ENCODE assay signal across 22 cellular contexts in genomic region chr7:746074-747061, GRCh38. TPM values are rescaled to one million over a fixed set of nuclear protein-coding genes. Genes with fewer than 3 reads are reported as not detected.
A peak's percentile ranks its signal among the peaks of the same experiment; 100 is the strongest.
DNase-seq lines count a peak whose midpoint lies in the region; ATAC-seq, FAIRE-seq and TF ChIP-seq lines count a peak whose summit lies in the region.
"Had no signal": no experiment of that assay in that cellular context is flagged by ENCODE, and none has a peak within 500 bp of the region (broad histone marks: within the 10 kb centered on the region; RNA-seq: fewer than 3 reads in every experiment).

No MANE protein-coding gene starts in this region.

- H3K27ac ChIP-seq in ovary = no peak overlapping the region
- H3K27ac ChIP-seq in effector memory CD4-positive, alpha-beta T cell (ENCODE audit: insufficient read depth, low read length, poor library complexity, severe bottlenecking) = no peak overlapping the region
- H3K27ac ChIP-seq: right lobe of liver, tibial artery had no signal

- peak; percentile 7 for ATAC-seq in left ventricle myocardium superior
- ATAC-seq: activated T-cell treated with anti-CD3 and anti-CD28 coated beads, Interleukin-2, amount 50 U/mL, for 4 hours had no signal

- H3K9me3 ChIP-seq in ovary = no peaks in the 10 kb centered on the region
- no peaks in the 10 kb centered on the region for H3K9me3 ChIP-seq in effector memory CD4-positive, alpha-beta T cell (ENCODE audit: control insufficient read depth, low read length)
- H3K9me3 ChIP-seq: right lobe of liver, tibial artery had no signal

- H3K4me1 ChIP-seq in ovary (ENCODE audit: insufficient read depth) = no peaks in the 10 kb centered on the region
- H3K4me1 ChIP-seq in effector memory CD4-positive, alpha-beta T cell (ENCODE audit: control insufficient read depth, insufficient read depth, low read length, poor library complexity, severe bottlenecking) = no peaks in the 10 kb centered on the region
- H3K4me1 ChIP-seq: right lobe of liver had no signal

- no peak overlapping the region for H3K4me3 ChIP-seq in H7 (ENCODE audit: insufficient read depth, low read depth, low read length)
- H3K4me3 ChIP-seq in ovary = no peak overlapping the region
- H3K4me3 ChIP-seq in effector memory CD4-positive, alpha-beta T cell (ENCODE audit: insufficient read depth, low read depth, low read length, poor library complexity, severe bottlenecking) = no peak overlapping the region
- H3K4me3 ChIP-seq: right lobe of liver, tibial artery had no signal

- no peak for FAIRE-seq in RCC 7860 (lab: Jason Lieb, UNC)
- FAIRE-seq: frontal cortex, H1 had no signal

- H3K36me3 ChIP-seq in H7 (replicated peaks; ENCODE audit: control insufficient read depth, insufficient read depth, low read length) (peaks cover 4% of the 10 kb centered on the region), ovary (no peaks in the 10 kb centered on the region)
- H3K36me3 ChIP-seq in effector memory CD4-positive, alpha-beta T cell (ENCODE audit: control insufficient read depth, insufficient read depth, low read length) = peaks cover 9% of the 10 kb centered on the region
- H3K36me3 ChIP-seq: right lobe of liver had no signal

- H3K27me3 ChIP-seq in H7 (ENCODE audit: control insufficient read depth, insufficient read depth, low read length) (no peaks in the 10 kb centered on the region), ovary (no peaks in the 10 kb centered on the region)
- H3K27me3 ChIP-seq in effector memory CD4-positive, alpha-beta T cell (replicated peaks; ENCODE audit: control insufficient read depth, insufficient read depth, low read length, poor library complexity, severe bottlenecking) = no peaks in the 10 kb centered on the region
- H3K27me3 ChIP-seq: right lobe of liver, tibial artery had no signal

- 89 to 94% (median 91%) methylated on average over 39 to 41 of the region's 41 CpGs for WGBS in ovary, 3 donors

- TF ChIP-seq POLR2A in ovary (IDR thresholded peaks at IDR 0.05) = no peak

- DNase-seq in H7 (peak; percentile 57), cerebellar cortex (ENCODE audit: low spot score) (peak; percentile 81), left ventricle myocardium superior (no peak), ovary (peak in 4 of 5 donors; percentile 6 to 30 (median 14)), RCC 7860 (ENCODE audit: low spot score) (no peak), COR-L47 (lab: John Stamatoyannopoulos, UW) (no peak)
- no peak for DNase-seq in effector memory CD4-positive, alpha-beta T cell
- DNase-seq in NK-92 treated with Interleukin-12 subunit alpha and Interleukin-12 subunit beta, amount 100 ng/mL, for 24 hours (lab: John Stamatoyannopoulos, UW) = no peak
- DNase-seq: activated CD4-positive, alpha-beta T cell treated with anti-CD3 and anti-CD28 coated beads, Interleukin-2, amount 50 U/mL, for 1 hour; activated T-cell treated with anti-CD3 and anti-CD28 coated beads, Interleukin-2, amount 50 U/mL, for 4 hours; CD4-positive, alpha-beta T cell; KG1; mammary epithelial cell; NCI-H1105; NCI-H1930; NCI-H526; SIG-M5; stimulated activated CD4-positive, alpha-beta T cell treated with anti-CD3 and anti-CD28 coated beads, Interleukin-4, amount 100 ng/mL, for 4 hours had no signal

- intact Hi-C loops in left ventricle myocardium superior (cut with micrococcal nuclease) (no loop called here), ovary (cut with DNase I) (no loop called here)

- TF ChIP-seq EP300 in ovary (IDR thresholded peaks at IDR 0.05) = no peak

- TF ChIP-seq CTCF in ovary (IDR thresholded peaks at IDR 0.05) = no peak

RNA-seq across cellular contexts. Expression of gene PRKAR1B, which starts 19.3 kb away (rescaled TPM):
- total RNA-seq in H7 (2014; rRNA removed; shearing (Covaris generic)) = 32.4 and 32.8 TPM in 2 replicates
- total RNA-seq in left ventricle myocardium superior (16.5 TPM), ovary (10 to 100 TPM; 14.3 to 49.0 (median 42.9) TPM)
- 10 to 100 TPM; 22.6 to 34.0 TPM for polyA plus RNA-seq in ovary

RNA-seq across cellular contexts. Expression of gene DNAAF5, which starts 19.9 kb away (rescaled TPM):
- total RNA-seq in H7 (2014; rRNA removed; shearing (Covaris generic)) = 82.5 and 101 TPM in 2 replicates
- total RNA-seq in left ventricle myocardium superior = 22.8 TPM
- total RNA-seq in ovary = 10 to 100 TPM; 16.3 to 41.0 (median 26.0) TPM
- 10 to 100 TPM; 12.9 to 14.7 TPM for polyA plus RNA-seq in ovary

Comparison
In these comparisons a context has a peak if more than half of its experiments do, and no peak if none do; other contexts are left out.
1. DNase-seq: peak in H7 (single experiment), cerebellar cortex (single experiment) and ovary (4 of 5); none in left ventricle myocardium superior (single experiment), effector memory CD4-positive, alpha-beta T cell (0 of 3), RCC 7860 (single experiment), COR-L47 (single experiment) and NK-92 treated with Interleukin-12 subunit alpha and Interleukin-12 subunit beta, amount 100 ng/mL, for 24 hours (single experiment).